In genomic region chr4:105536601-105537000, GRCh38 we compare ENCODE assay signal across 9 cellular contexts. TPM values are rescaled to one million over a fixed set of nuclear protein-coding genes. Genes with fewer than 3 reads are reported as not detected.
"Had no signal": no experiment of that assay in that cellular context is flagged by ENCODE, and none has a peak within 500 bp of the region (broad histone marks: within the 10 kb centered on the region; RNA-seq: fewer than 3 reads in every experiment).

No MANE protein-coding gene starts in this region.

- DNase-seq: GM23248, GOT3, H7, KG1 had no signal

- H3K9me3 ChIP-seq: HAP-1 had no signal

- H3K27ac ChIP-seq: GM23248 had no signal

- H3K36me3 ChIP-seq: HAP-1 had no signal

- H3K4me1 ChIP-seq: HAP-1 had no signal

- H3K9ac ChIP-seq: GM23248 had no signal

- H2AFZ ChIP-seq: GM23248 had no signal

- H3K4me3 ChIP-seq: GM23248, HAP-1 had no signal

- FAIRE-seq: HTR-8/SVneo had no signal

- ATAC-seq: HCT116 had no signal

RNA-seq across cellular contexts. Expression of gene ARHGEF38, which starts 15.8 kb away (rescaled TPM):
- total RNA-seq: GM23248, H4, H7 had no signal
- polyA plus RNA-seq: GM23248, IgD-negative memory B cell had no signal
